In the genomic region with DNA sequence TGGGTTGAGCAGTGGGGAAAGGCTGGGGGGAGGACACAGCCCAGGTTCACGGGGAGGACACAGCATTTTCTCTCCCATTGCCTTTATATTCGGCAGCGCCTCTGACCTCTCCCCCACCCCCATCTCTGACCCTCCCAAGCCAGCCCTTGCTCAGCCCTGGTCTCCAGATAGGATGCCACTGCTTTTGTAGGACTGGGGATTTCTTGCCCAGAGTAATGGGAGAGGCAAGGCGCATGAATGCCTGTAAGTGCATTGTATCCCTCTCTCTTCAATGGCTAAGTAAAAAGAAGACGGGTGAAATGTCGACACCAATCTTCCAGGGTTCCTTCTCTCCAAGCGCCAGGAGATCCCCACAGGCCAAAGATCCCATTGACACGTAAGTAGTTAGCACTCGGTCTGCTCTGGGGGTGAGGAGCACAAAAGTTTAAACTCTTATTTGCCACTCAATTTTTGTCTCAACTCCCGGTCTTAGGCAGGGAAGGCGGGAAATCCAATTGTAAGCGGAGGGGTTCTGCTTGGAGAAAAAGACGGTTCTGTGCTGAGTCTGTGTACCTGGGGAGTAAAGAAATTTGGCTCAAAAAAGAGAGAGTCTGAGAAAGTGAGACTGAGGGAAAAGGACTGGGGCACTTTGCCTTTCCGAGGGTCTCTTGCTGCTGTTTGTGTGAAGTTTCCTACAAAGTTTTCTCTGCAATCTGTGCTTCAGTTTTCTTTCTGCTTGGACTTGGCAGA, we compare ENCODE assay signal across 2 cellular contexts.
TF ChIP-seq lines count a peak whose summit lies in the region.

No MANE protein-coding gene starts in this region.

TF ChIP-seq in GM23338, 12 proteins besides CTCF, POLR2A, EP300 and RAD21:
- TF ChIP-seq EZH2phosphoT487 (IDR thresholded peaks at IDR 0.05; ENCODE audit: unreplicated experiment) (peak; percentile 62), JUNB (IDR thresholded peaks at IDR 0.05; ENCODE audit: unreplicated experiment) (no peak), EZH2 (IDR thresholded peaks at IDR 0.05; ENCODE audit: low read depth, unreplicated experiment) (peak; percentile 95), ZNF114 (CRISPR knock-in tag; IDR thresholded peaks at IDR 0.05) (no peak)
- TF ChIP-seq, protein P1, sequence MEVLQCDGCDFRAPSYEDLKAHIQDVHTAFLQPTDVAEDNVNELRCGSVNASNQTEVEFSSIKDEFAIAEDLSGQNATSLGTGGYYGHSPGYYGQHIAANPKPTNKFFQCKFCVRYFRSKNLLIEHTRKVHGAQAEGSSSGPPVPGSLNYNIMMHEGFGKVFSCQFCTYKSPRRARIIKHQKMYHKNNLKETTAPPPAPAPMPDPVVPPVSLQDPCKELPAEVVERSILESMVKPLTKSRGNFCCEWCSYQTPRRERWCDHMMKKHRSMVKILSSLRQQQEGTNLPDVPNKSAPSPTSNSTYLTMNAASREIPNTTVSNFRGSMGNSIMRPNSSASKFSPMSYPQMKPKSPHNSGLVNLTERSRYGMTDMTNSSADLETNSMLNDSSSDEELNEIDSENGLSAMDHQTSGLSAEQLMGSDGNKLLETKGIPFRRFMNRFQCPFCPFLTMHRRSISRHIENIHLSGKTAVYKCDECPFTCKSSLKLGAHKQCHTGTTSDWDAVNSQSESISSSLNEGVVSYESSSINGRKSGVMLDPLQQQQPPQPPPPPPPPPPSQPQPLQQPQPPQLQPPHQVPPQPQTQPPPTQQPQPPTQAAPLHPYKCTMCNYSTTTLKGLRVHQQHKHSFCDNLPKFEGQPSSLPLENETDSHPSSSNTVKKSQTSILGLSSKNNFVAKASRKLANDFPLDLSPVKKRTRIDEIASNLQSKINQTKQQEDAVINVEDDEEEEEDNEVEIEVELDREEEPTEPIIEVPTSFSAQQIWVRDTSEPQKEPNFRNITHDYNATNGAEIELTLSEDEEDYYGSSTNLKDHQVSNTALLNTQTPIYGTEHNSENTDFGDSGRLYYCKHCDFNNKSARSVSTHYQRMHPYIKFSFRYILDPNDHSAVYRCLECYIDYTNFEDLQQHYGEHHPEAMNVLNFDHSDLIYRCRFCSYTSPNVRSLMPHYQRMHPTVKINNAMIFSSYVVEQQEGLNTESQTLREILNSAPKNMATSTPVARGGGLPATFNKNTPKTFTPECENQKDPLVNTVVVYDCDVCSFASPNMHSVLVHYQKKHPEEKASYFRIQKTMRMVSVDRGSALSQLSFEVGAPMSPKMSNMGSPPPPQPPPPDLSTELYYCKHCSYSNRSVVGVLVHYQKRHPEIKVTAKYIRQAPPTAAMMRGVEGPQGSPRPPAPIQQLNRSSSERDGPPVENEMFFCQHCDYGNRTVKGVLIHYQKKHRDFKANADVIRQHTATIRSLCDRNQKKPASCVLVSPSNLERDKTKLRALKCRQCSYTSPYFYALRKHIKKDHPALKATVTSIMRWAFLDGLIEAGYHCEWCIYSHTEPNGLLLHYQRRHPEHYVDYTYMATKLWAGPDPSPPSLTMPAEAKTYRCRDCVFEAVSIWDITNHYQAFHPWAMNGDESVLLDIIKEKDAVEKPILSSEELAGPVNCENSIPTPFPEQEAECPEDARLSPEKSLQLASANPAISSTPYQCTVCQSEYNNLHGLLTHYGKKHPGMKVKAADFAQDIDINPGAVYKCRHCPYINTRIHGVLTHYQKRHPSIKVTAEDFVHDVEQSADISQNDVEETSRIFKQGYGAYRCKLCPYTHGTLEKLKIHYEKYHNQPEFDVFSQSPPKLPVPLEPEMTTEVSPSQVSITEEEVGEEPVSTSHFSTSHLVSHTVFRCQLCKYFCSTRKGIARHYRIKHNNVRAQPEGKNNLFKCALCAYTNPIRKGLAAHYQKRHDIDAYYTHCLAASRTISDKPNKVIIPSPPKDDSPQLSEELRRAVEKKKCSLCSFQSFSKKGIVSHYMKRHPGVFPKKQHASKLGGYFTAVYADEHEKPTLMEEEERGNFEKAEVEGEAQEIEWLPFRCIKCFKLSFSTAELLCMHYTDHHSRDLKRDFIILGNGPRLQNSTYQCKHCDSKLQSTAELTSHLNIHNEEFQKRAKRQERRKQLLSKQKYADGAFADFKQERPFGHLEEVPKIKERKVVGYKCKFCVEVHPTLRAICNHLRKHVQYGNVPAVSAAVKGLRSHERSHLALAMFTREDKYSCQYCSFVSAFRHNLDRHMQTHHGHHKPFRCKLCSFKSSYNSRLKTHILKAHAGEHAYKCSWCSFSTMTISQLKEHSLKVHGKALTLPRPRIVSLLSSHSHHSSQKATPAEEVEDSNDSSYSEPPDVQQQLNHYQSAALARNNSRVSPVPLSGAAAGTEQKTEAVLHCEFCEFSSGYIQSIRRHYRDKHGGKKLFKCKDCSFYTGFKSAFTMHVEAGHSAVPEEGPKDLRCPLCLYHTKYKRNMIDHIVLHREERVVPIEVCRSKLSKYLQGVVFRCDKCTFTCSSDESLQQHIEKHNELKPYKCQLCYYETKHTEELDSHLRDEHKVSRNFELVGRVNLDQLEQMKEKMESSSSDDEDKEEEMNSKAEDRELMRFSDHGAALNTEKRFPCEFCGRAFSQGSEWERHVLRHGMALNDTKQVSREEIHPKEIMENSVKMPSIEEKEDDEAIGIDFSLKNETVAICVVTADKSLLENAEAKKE (CRISPR knock-in tag; IDR thresholded peaks at IDR 0.05) = no peak

TF ChIP-seq in H1, 55 proteins besides CTCF, POLR2A, EP300 and RAD21:
- TF ChIP-seq GTF2F1 (IDR thresholded peaks at IDR 0.05; ENCODE audit: borderline replicate concordance, low read depth, low read length) (no peak), KDM1A (IDR thresholded peaks at IDR 0.05; ENCODE audit: borderline replicate concordance, low read length) (no peak), NANOG (IDR thresholded peaks at IDR 0.05; ENCODE audit: insufficient read depth, low read depth, low read length, poor library complexity, severe bottlenecking) (no peak), RNF2 (IDR thresholded peaks at IDR 0.05; ENCODE audit: borderline replicate concordance, low read depth, low read length, missing control alignments, poor library complexity, severe bottlenecking) (peak; percentile 83), SRF (IDR thresholded peaks at IDR 0.05; ENCODE audit: low read depth, low read length) (no peak), EZH2 (IDR thresholded peaks at IDR 0.05; ENCODE audit: low read depth, low read length, severe bottlenecking) (peak; percentile 81), SIX5 (IDR thresholded peaks at IDR 0.05; ENCODE audit: low read depth, low read length) (no peak), SUZ12 (IDR thresholded peaks at IDR 0.05; ENCODE audit: low read length) (peak; percentile 88), TAF1 (IDR thresholded peaks at IDR 0.05; ENCODE audit: low read depth, low read length) (no peak), RXRA (IDR thresholded peaks at IDR 0.05; ENCODE audit: insufficient read depth, low read depth, low read length) (no peak)
- TF ChIP-seq, protein P2, sequence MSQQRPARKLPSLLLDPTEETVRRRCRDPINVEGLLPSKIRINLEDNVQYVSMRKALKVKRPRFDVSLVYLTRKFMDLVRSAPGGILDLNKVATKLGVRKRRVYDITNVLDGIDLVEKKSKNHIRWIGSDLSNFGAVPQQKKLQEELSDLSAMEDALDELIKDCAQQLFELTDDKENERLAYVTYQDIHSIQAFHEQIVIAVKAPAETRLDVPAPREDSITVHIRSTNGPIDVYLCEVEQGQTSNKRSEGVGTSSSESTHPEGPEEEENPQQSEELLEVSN (IDR thresholded peaks at IDR 0.05) = no peak
TF ChIP-seq in H1: peak in this region for 3.
